5 cellular contexts compared by ENCODE assay signal in genomic region chr15:53752406-53752805, GRCh38.
"Had no signal": no experiment of that assay in that cellular context is flagged by ENCODE, and none has a peak within 500 bp of the region (broad histone marks: within the 10 kb centered on the region; RNA-seq: fewer than 3 reads in every experiment).

No MANE protein-coding gene starts in this region.

- ATAC-seq: GM23338, HepG2 had no signal

- H3K4me3 ChIP-seq: GM23338 had no signal

- H3K27ac ChIP-seq: HL-60 had no signal

- DNase-seq: H9, HCEC 1CT had no signal
